ENCODE assay signal across 8 cellular contexts in the genomic region with DNA sequence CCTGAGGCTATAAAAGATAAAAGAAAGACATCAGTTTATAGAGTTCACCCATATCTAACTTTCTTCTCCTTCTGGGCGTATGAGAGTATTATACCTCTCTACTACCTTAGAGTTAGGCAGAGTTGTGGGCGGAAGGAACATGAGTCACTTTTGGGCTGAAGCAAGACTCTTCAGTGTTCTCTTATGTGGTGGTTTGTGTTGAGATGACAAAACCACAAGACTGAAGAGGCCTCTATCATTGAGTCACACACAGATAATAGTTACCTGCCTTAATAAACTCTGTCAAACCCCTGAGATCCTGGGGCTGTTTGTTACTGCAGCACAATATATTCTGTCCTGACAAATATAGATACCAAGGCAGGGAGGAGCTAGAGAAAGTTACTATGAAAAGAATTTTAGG.
DNase-seq lines count a peak whose midpoint lies in the region; ATAC-seq and TF ChIP-seq lines count a peak whose summit lies in the region.

No MANE protein-coding gene starts in this region.

- H3K36me3 Mint-ChIP-seq in endothelial cell (ENCODE audit: low read depth, unreplicated experiment): no peaks in the 10 kb centered on the region

- no peak overlapping the region for H3K27ac Mint-ChIP-seq in endothelial cell (ENCODE audit: unreplicated experiment)

- ATAC-seq in GM18907 (IDR thresholded peaks at IDR 0.05; ENCODE audit: unreplicated experiment) (peak; percentile 77), HG02885 (IDR thresholded peaks at IDR 0.05; ENCODE audit: poor library complexity, unreplicated experiment) (peak; percentile 90)

- TF ChIP-seq CTCF in endothelial cell (IDR thresholded peaks at IDR 0.05; ENCODE audit: unreplicated experiment): no peak

- H3K4me1 Mint-ChIP-seq in endothelial cell (ENCODE audit: unreplicated experiment): peaks cover 7% of the 10 kb centered on the region

- peak; percentile 98 for DNase-seq in SIG-M5 (lab: John Stamatoyannopoulos, UW)
- DNase-seq in glomerular visceral epithelial cell (ENCODE audit: extremely low spot score): peak; percentile 72
- DNase-seq in iPS-NIHi7 (ENCODE audit: extremely low spot score): no peak
- DNase-seq in foreskin melanocyte: no peak
- DNase-seq in AG08396 (ENCODE audit: low spot score): no peak
- no peak for DNase-seq in endothelial cell (ENCODE audit: low spot score)

- H3K27me3 Mint-ChIP-seq in endothelial cell (ENCODE audit: unreplicated experiment): no peaks in the 10 kb centered on the region

- no peak overlapping the region for H3K4me3 Mint-ChIP-seq in endothelial cell (ENCODE audit: unreplicated experiment)

- H3K9me3 Mint-ChIP-seq in endothelial cell (ENCODE audit: unreplicated experiment): no peaks in the 10 kb centered on the region

Comparison
In these comparisons a context has a peak if more than half of its experiments do, and no peak if none do; other contexts are left out.
1. DNase-seq: peak in SIG-M5 (single experiment) and glomerular visceral epithelial cell (single experiment); none in iPS-NIHi7 (single experiment), foreskin melanocyte (single experiment), AG08396 (single experiment) and endothelial cell (single experiment).